In the genomic region with DNA sequence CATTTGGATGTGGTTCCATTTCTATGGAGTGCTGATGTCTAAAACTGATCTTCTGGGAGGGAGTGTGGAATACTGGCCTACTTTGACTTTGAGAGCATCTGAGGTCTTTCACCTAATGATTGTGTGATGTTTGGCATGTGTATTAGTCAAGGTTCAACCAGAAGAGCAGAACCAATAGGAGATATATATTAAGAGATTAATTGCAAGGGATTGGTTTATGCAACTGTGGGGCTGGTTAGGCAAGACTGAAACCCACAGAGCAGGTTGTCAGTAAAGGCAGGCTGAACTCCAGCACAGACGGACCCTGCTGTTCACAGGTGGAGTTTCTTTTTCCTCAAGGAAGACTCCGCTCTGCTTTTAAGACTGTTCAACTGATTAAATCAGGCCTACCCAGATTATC, we compare ENCODE assay signal across 1 cellular context.
TF ChIP-seq lines count a peak whose summit lies in the region.

No MANE protein-coding gene starts in this region.

TF ChIP-seq in endothelial cell of umbilical vein, 7 proteins besides CTCF, POLR2A, EP300 and RAD21 (continued from another document):
- no peak for TF ChIP-seq FOS (IDR thresholded peaks at IDR 0.05; ENCODE audit: borderline replicate concordance, insufficient read depth, low read length)
- TF ChIP-seq MYC (IDR thresholded peaks at IDR 0.05; ENCODE audit: low read depth, low read length), result no peak
